ENCODE assay signal across 30 cellular contexts in the genomic region with DNA sequence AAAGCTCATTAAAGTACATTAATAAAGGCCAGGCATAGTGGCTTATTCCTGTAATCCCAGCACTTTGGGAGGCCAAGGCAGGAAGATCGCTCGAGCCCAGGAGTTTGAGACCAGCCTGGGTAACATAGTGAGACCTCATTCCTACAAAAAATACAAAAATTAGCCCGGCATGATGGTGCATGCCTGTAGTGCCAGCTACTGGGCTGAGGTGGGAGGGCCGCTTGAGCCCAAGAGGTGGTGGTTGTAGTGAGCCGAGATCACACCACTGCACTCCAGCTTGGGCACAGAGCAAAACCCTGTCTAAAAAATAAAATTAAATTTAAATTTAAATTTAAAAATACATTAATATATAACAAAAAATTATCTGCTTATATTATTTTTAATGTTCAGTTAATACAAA. TPM values are rescaled to one million over a fixed set of nuclear protein-coding genes. Genes with fewer than 3 reads are reported as not detected.
"Had no signal": no experiment of that assay in that cellular context is flagged by ENCODE, and none has a peak within 500 bp of the region (broad histone marks: within the 10 kb centered on the region; RNA-seq: fewer than 3 reads in every experiment).

No MANE protein-coding gene starts in this region.

- H3K27me3 ChIP-seq: hepatocyte, ovary, right atrium auricular region, right lobe of liver, tibial nerve, uterus had no signal

- H3K79me2 ChIP-seq: hepatocyte had no signal

- H3K27ac ChIP-seq: hepatocyte, left ventricle myocardium inferior, ovary, right atrium auricular region, right lobe of liver, tibial nerve, uterus had no signal

- H3K4me1 ChIP-seq: left ventricle myocardium inferior, right atrium auricular region, tibial nerve, uterus had no signal

- ATAC-seq: natural killer cell; right lobe of liver; stimulated activated effector memory CD8-positive, alpha-beta T cell treated with anti-CD3 and anti-CD28 coated beads, Interleukin-12 subunit alpha, Interleukin-12 subunit beta, amount 100 ng/mL, for 72 hours had no signal

- H3K4me3 ChIP-seq: hepatocyte, left ventricle myocardium inferior, lung, ovary, right atrium auricular region, right lobe of liver, smooth muscle cell, tibial nerve, uterus had no signal

- H2AFZ ChIP-seq: hepatocyte had no signal

- H3K9me3 ChIP-seq: ovary, uterus had no signal

- H3K4me2 ChIP-seq: hepatocyte, smooth muscle cell had no signal

- H3K36me3 ChIP-seq: left ventricle myocardium inferior, ovary, right atrium auricular region, right lobe of liver, tibial nerve, uterus had no signal

- DNase-seq: left ventricle myocardium inferior; mesendoderm; naive B cell; natural killer cell; nephron progenitor cell; ovary; right lobe of liver; stimulated activated CD4-positive, alpha-beta T cell treated with anti-CD3 and anti-CD28 coated beads, Interleukin-1b, Interleukin-23, amount 100 ng/mL, for 48 hours; stimulated activated CD4-positive, alpha-beta T cell treated with anti-CD3 and anti-CD28 coated beads, Interleukin-4, amount 100 ng/mL, for 1 hour; stimulated activated naive CD4-positive, alpha-beta T cell; uterus had no signal

RNA-seq across cellular contexts. Expression of gene TAS2R39, which starts 7.1 kb away (rescaled TPM):
- total RNA-seq: hepatocyte, kidney epithelial cell, left ventricle myocardium inferior, lower leg skin, lung, mesothelial cell of epicardium, mononuclear cell, natural killer cell, omental fat pad, ovary, progenitor cell of endocrine pancreas, pulmonary artery endothelial cell, renal cortical epithelial cell, right atrium auricular region, right lobe of liver, skeletal muscle tissue, smooth muscle cell, subcutaneous adipose tissue, temporal lobe, tibial nerve, ureter, uterus had no signal
- polyA plus RNA-seq: hepatocyte, lung, ovary, smooth muscle cell, thymus had no signal

RNA-seq across cellular contexts. Expression of gene PIP, which starts 44.3 kb away (rescaled TPM):
- total RNA-seq: hepatocyte, kidney epithelial cell, left ventricle myocardium inferior, mesothelial cell of epicardium, mononuclear cell, natural killer cell, omental fat pad, progenitor cell of endocrine pancreas, pulmonary artery endothelial cell, renal cortical epithelial cell, right atrium auricular region, right lobe of liver, skeletal muscle tissue, smooth muscle cell, subcutaneous adipose tissue, temporal lobe, tibial nerve, ureter, uterus had no signal
- polyA plus RNA-seq: hepatocyte, ovary, smooth muscle cell had no signal

RNA-seq across cellular contexts. Expression of gene TAS2R40, which starts 45.7 kb away (rescaled TPM):
- total RNA-seq: hepatocyte, kidney epithelial cell, left ventricle myocardium inferior, lower leg skin, lung, mesothelial cell of epicardium, mononuclear cell, natural killer cell, omental fat pad, ovary, progenitor cell of endocrine pancreas, pulmonary artery endothelial cell, renal cortical epithelial cell, right atrium auricular region, right lobe of liver, skeletal muscle tissue, smooth muscle cell, subcutaneous adipose tissue, temporal lobe, tibial nerve, ureter, uterus had no signal
- polyA plus RNA-seq: hepatocyte, ovary, smooth muscle cell, thymus had no signal
